Comparison of ENCODE assay signal across 1 cellular context in the genomic region with DNA sequence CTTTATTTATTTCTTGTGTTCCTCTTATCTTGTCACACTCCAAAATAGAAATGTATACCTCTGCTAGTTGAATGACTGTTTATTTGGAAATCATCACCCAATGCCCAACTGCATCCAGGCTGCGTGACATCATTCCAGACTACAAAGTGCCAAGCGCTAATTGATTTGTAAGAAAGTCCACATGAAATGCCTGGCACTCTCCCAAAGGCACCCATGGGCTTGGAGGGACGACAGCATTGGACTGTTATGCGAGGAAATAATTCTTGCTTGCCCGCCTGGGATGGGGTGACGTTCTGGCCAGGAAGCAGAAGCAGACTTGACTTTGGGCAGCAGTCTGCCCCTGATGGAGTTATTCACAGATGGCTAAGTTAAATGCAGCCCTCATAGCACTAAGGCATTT.
TF ChIP-seq lines count a peak whose summit lies in the region.

No MANE protein-coding gene starts in this region.

TF ChIP-seq in HepG2, 621 proteins besides CTCF, POLR2A, EP300 and RAD21 (continued from another document):
- TF ChIP-seq, protein P1, sequence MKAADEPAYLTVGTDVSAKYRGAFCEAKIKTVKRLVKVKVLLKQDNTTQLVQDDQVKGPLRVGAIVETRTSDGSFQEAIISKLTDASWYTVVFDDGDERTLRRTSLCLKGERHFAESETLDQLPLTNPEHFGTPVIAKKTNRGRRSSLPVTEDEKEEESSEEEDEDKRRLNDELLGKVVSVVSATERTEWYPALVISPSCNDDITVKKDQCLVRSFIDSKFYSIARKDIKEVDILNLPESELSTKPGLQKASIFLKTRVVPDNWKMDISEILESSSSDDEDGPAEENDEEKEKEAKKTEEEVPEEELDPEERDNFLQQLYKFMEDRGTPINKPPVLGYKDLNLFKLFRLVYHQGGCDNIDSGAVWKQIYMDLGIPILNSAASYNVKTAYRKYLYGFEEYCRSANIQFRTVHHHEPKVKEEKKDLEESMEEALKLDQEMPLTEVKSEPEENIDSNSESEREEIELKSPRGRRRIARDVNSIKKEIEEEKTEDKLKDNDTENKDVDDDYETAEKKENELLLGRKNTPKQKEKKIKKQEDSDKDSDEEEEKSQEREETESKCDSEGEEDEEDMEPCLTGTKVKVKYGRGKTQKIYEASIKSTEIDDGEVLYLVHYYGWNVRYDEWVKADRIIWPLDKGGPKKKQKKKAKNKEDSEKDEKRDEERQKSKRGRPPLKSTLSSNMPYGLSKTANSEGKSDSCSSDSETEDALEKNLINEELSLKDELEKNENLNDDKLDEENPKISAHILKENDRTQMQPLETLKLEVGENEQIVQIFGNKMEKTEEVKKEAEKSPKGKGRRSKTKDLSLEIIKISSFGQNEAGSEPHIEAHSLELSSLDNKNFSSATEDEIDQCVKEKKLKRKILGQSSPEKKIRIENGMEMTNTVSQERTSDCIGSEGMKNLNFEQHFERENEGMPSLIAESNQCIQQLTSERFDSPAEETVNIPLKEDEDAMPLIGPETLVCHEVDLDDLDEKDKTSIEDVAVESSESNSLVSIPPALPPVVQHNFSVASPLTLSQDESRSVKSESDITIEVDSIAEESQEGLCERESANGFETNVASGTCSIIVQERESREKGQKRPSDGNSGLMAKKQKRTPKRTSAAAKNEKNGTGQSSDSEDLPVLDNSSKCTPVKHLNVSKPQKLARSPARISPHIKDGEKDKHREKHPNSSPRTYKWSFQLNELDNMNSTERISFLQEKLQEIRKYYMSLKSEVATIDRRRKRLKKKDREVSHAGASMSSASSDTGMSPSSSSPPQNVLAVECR (CRISPR knock-in tag; IDR thresholded peaks at IDR 0.05; ENCODE audit: borderline replicate concordance): no peak
- TF ChIP-seq, protein P2, sequence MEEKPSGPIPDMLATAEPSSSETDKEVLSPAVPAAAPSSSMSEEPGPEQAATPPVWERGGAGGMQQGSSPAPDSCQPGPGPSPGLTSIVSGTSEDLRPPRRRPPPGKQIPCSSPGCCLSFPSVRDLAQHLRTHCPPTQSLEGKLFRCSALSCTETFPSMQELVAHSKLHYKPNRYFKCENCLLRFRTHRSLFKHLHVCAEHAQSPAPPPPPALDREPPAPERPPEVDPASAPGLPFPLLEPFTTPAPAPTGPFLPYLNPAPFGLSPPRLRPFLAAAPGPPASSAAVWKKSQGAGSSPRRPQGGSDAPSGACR (CRISPR knock-in tag; IDR thresholded peaks at IDR 0.05): no peak
- TF ChIP-seq, protein P3, sequence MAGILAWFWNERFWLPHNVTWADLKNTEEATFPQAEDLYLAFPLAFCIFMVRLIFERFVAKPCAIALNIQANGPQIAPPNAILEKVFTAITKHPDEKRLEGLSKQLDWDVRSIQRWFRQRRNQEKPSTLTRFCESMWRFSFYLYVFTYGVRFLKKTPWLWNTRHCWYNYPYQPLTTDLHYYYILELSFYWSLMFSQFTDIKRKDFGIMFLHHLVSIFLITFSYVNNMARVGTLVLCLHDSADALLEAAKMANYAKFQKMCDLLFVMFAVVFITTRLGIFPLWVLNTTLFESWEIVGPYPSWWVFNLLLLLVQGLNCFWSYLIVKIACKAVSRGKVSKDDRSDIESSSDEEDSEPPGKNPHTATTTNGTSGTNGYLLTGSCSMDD (CRISPR knock-in tag; IDR thresholded peaks at IDR 0.05): no peak
- no peak for TF ChIP-seq ZNF792 (CRISPR knock-in tag; IDR thresholded peaks at IDR 0.05)
- TF ChIP-seq ZNF772 (CRISPR knock-in tag; IDR thresholded peaks at IDR 0.05): no peak
- no peak for TF ChIP-seq GABPA (IDR thresholded peaks at IDR 0.05; ENCODE audit: low read depth, low read length)
- TF ChIP-seq GABPA (CRISPR knock-in tag; IDR thresholded peaks at IDR 0.05; ENCODE audit: low read depth): no peak
- no peak for TF ChIP-seq ZNF569 (CRISPR knock-in tag; IDR thresholded peaks at IDR 0.05; ENCODE audit: borderline replicate concordance)
- TF ChIP-seq SMAD1 (CRISPR knock-in tag; IDR thresholded peaks at IDR 0.05; ENCODE audit: borderline replicate concordance, low read depth): no peak
- no peak for TF ChIP-seq ZNF17 (CRISPR knock-in tag; IDR thresholded peaks at IDR 0.05)
- no peak for TF ChIP-seq ELF1 (CRISPR knock-in tag; IDR thresholded peaks at IDR 0.05)
- TF ChIP-seq ZFP36 (IDR thresholded peaks at IDR 0.05; ENCODE audit: borderline replicate concordance, low read depth, low read length, partially characterized antibody): no peak
- TF ChIP-seq, protein P4, sequence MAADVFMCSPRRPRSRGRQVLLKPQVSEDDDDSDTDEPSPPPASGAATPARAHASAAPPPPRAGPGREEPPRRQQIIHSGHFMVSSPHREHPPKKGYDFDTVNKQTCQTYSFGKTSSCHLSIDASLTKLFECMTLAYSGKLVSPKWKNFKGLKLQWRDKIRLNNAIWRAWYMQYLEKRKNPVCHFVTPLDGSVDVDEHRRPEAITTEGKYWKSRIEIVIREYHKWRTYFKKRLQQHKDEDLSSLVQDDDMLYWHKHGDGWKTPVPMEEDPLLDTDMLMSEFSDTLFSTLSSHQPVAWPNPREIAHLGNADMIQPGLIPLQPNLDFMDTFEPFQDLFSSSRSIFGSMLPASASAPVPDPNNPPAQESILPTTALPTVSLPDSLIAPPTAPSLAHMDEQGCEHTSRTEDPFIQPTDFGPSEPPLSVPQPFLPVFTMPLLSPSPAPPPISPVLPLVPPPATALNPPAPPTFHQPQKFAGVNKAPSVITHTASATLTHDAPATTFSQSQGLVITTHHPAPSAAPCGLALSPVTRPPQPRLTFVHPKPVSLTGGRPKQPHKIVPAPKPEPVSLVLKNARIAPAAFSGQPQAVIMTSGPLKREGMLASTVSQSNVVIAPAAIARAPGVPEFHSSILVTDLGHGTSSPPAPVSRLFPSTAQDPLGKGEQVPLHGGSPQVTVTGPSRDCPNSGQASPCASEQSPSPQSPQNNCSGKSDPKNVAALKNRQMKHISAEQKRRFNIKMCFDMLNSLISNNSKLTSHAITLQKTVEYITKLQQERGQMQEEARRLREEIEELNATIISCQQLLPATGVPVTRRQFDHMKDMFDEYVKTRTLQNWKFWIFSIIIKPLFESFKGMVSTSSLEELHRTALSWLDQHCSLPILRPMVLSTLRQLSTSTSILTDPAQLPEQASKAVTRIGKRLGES (CRISPR knock-in tag; IDR thresholded peaks at IDR 0.05; ENCODE audit: borderline replicate concordance): no peak
- TF ChIP-seq, protein P5, sequence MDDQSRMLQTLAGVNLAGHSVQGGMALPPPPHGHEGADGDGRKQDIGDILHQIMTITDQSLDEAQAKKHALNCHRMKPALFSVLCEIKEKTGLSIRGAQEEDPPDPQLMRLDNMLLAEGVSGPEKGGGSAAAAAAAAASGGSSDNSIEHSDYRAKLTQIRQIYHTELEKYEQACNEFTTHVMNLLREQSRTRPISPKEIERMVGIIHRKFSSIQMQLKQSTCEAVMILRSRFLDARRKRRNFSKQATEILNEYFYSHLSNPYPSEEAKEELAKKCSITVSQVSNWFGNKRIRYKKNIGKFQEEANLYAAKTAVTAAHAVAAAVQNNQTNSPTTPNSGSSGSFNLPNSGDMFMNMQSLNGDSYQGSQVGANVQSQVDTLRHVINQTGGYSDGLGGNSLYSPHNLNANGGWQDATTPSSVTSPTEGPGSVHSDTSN (CRISPR knock-in tag; IDR thresholded peaks at IDR 0.05; ENCODE audit: borderline replicate concordance): no peak
- no peak for TF ChIP-seq ZNF577 (CRISPR knock-in tag; IDR thresholded peaks at IDR 0.05; ENCODE audit: borderline replicate concordance, low read depth)
- no peak for TF ChIP-seq CBFB (CRISPR knock-in tag; IDR thresholded peaks at IDR 0.05)
